ENCODE assay signal across 1 cellular context in genomic region chrX:48956728-48957414, GRCh38.
TF ChIP-seq lines count a peak whose summit lies in the region.

No MANE protein-coding gene starts in this region.

TF ChIP-seq in GM23338, 12 proteins besides CTCF, POLR2A, EP300 and RAD21 (continued from another document):
- TF ChIP-seq REST (IDR thresholded peaks at IDR 0.05; ENCODE audit: unreplicated experiment): no peak
- TF ChIP-seq CREB1 (CRISPR knock-in tag; IDR thresholded peaks at IDR 0.05; ENCODE audit: low read depth): no peak
- no peak for TF ChIP-seq JUNB (IDR thresholded peaks at IDR 0.05; ENCODE audit: unreplicated experiment)
- no peak for TF ChIP-seq POLR2AphosphoS5 (IDR thresholded peaks at IDR 0.05; ENCODE audit: low read depth)
- no peak for TF ChIP-seq STAT1 (IDR thresholded peaks at IDR 0.05; ENCODE audit: unreplicated experiment)
- TF ChIP-seq ZNF331 (CRISPR knock-in tag; IDR thresholded peaks at IDR 0.05; ENCODE audit: low read depth): no peak
